ENCODE assay signal across 14 cellular contexts in genomic region chr2:71503827-71504226, GRCh38. TPM values are rescaled to one million over a fixed set of nuclear protein-coding genes. Genes with fewer than 3 reads are reported as not detected.
DNase-seq lines count a peak whose midpoint lies in the region; ATAC-seq and TF ChIP-seq lines count a peak whose summit lies in the region.
"Had no signal": no experiment of that assay in that cellular context is flagged by ENCODE, and none has a peak within 500 bp of the region (broad histone marks: within the 10 kb centered on the region; RNA-seq: fewer than 3 reads in every experiment).

No MANE protein-coding gene starts in this region.

- no peak overlapping the region for H3K9ac ChIP-seq in endodermal cell (ENCODE audit: extremely low read depth, low read length, poor library complexity, severe bottlenecking)

- H3K9me3 Mint-ChIP-seq in endodermal cell = no peaks in the 10 kb centered on the region
- H3K9me3 Mint-ChIP-seq: activated CD4-positive, alpha-beta T cell treated with anti-CD3 and anti-CD28 coated beads, Interleukin-2, amount 10 ng/mL, durations not matched to agents 7 days and 5 days; naive B cell had no signal

- DNase-seq in EH (ENCODE audit: low read depth) = peak; percentile 20
- peak; percentile 36 for DNase-seq in endodermal cell
- DNase-seq in kidney tubule cell (ENCODE audit: low spot score) = peak; percentile 28
- peak; percentile 73 for DNase-seq in posterior vena cava (ENCODE audit: low spot score)
- no peak for DNase-seq in NCI-H2029 (lab: John Stamatoyannopoulos, UW)
- DNase-seq in ecto neural progenitor cell (ENCODE audit: low spot score) = no peak
- DNase-seq in dorsolateral prefrontal cortex = no peak
- DNase-seq: activated CD4-positive, alpha-beta T cell treated with anti-CD3 and anti-CD28 coated beads, Interleukin-2, amount 10 ng/mL, durations not matched to agents 7 days and 5 days; activated T-cell treated with anti-CD3 and anti-CD28 coated beads, Interleukin-2, amount 50 U/mL, for 48 hours; naive B cell; NCI-H510A treated with DMSO at 0.1 percent for 48 hours had no signal

- TF ChIP-seq CTCF in endodermal cell (conservative IDR thresholded peaks at IDR 0.05) = no peak
- TF ChIP-seq CTCF in dorsolateral prefrontal cortex (IDR thresholded peaks at IDR 0.05 in 54 of 56, conservative IDR thresholded peaks at IDR 0.05 in 2 of 56; ENCODE audit: low read depth in 1 of 56, partially characterized antibody in 56 of 56) = no peak

- ATAC-seq in GM18498 (IDR thresholded peaks at IDR 0.05; ENCODE audit: unreplicated experiment) = no peak

- H3K4me3 ChIP-seq in endodermal cell (ENCODE audit: low read length) (no peak overlapping the region), dorsolateral prefrontal cortex (no peak overlapping the region)
- H3K4me3 ChIP-seq: ascending aorta, tibial artery had no signal

- no peak overlapping the region for H3K27ac Mint-ChIP-seq in endodermal cell
- H3K27ac Mint-ChIP-seq: activated CD4-positive, alpha-beta T cell treated with anti-CD3 and anti-CD28 coated beads, Interleukin-2, amount 10 ng/mL, durations not matched to agents 7 days and 5 days had no signal

- no peaks in the 10 kb centered on the region for H3K4me1 Mint-ChIP-seq in endodermal cell
- H3K4me1 Mint-ChIP-seq: activated CD4-positive, alpha-beta T cell treated with anti-CD3 and anti-CD28 coated beads, Interleukin-2, amount 10 ng/mL, durations not matched to agents 7 days and 5 days; naive B cell had no signal

- H3K4me3 Mint-ChIP-seq in endodermal cell = no peak overlapping the region
- H3K4me3 Mint-ChIP-seq: activated CD4-positive, alpha-beta T cell treated with anti-CD3 and anti-CD28 coated beads, Interleukin-2, amount 10 ng/mL, durations not matched to agents 7 days and 5 days had no signal

- H3K27me3 ChIP-seq in endodermal cell (ENCODE audit: control insufficient read depth, insufficient read depth, low read length, poor library complexity, severe bottlenecking) = no peaks in the 10 kb centered on the region
- H3K27me3 ChIP-seq in dorsolateral prefrontal cortex = no peaks in the 10 kb centered on the region
- H3K27me3 ChIP-seq: ascending aorta, tibial artery had no signal

- no peaks in the 10 kb centered on the region for H3K36me3 ChIP-seq in endodermal cell (ENCODE audit: control insufficient read depth, insufficient read depth, low read length)
- H3K36me3 ChIP-seq: ascending aorta, tibial artery had no signal

- no peaks in the 10 kb centered on the region for H3K36me3 Mint-ChIP-seq in endodermal cell (ENCODE audit: low read depth)
- H3K36me3 Mint-ChIP-seq: naive B cell had no signal

- H3K27ac ChIP-seq in endodermal cell (ENCODE audit: low read depth, low read length) (no peak overlapping the region), dorsolateral prefrontal cortex (peak overlapping the region in 13 of 59 donors; percentile 8 to 48 (median 17))
- H3K27ac ChIP-seq: tibial artery had no signal

- intact Hi-C loops in posterior vena cava (cut with DNase I) = loop anchor here in 1 of 2 donors (5.0 kb wide), 1 partner anchor 47 kb away; no protein-coding TSS in a partner anchor
- intact Hi-C loops in dorsolateral prefrontal cortex (cut with DNase I) = loop anchor here in 1 of 2 donors (10.0 kb wide), 1 partner anchor 349 kb away; no protein-coding TSS in a partner anchor

- WGBS in endodermal cell (ENCODE audit: insufficient coverage in 1 of 2, insufficient read length in 1 of 2), 2 experiments = 93 to 100% methylated on average over 1 to 7 of the region's 7 CpGs

- H3K4me1 ChIP-seq in endodermal cell (ENCODE audit: control insufficient read depth, insufficient read depth, low read length) = no peaks in the 10 kb centered on the region

- H3K9me3 ChIP-seq in endodermal cell (ENCODE audit: control insufficient read depth, low read length) = no peaks in the 10 kb centered on the region
- H3K9me3 ChIP-seq: ascending aorta, tibial artery had no signal

- no peaks in the 10 kb centered on the region for H3K27me3 Mint-ChIP-seq in endodermal cell (ENCODE audit: insufficient read depth)
- H3K27me3 Mint-ChIP-seq: activated CD4-positive, alpha-beta T cell treated with anti-CD3 and anti-CD28 coated beads, Interleukin-2, amount 10 ng/mL, durations not matched to agents 7 days and 5 days had no signal

RNA-seq across cellular contexts. Expression of gene DYSF, which starts 50.5 kb away (rescaled TPM):
- total RNA-seq in endodermal cell (1 to 10 TPM; 1.4 to 3.1 TPM), posterior vena cava (10 to 100 TPM; 42.1 to 46.8 TPM), dorsolateral prefrontal cortex (100 to 1,000 TPM in 12 of 120 experiments, 10 to 100 TPM in 108; 15.6 to 237 (median 50.5) TPM)
- 1.5 TPM for polyA plus RNA-seq in endodermal cell (2013, experiment 1 of 2)
- polyA plus RNA-seq in endodermal cell (2013, experiment 2 of 2) = 1.2 TPM

Comparison
In these comparisons a context has a peak if more than half of its experiments do, and no peak if none do; other contexts are left out.
1. DNase-seq: peak in EH (single experiment), endodermal cell (single experiment), kidney tubule cell (single experiment) and posterior vena cava (single experiment); none in NCI-H2029 (single experiment), ecto neural progenitor cell (single experiment) and dorsolateral prefrontal cortex (0 of 10).
2. RNA of gene DYSF, which starts 50.5 kb away (total RNA-seq): 15.6 to 237 TPM in dorsolateral prefrontal cortex and 42.1 to 46.8 TPM in posterior vena cava; 1.4 to 3.1 TPM in endodermal cell; every median in the first group is over 4 times any median in the second.